In genomic region chr1:117173711-117174110, GRCh38 we compare ENCODE assay signal across 27 cellular contexts. TPM values are rescaled to one million over a fixed set of nuclear protein-coding genes. Genes with fewer than 3 reads are reported as not detected.
"Had no signal": no experiment of that assay in that cellular context is flagged by ENCODE, and none has a peak within 500 bp of the region (broad histone marks: within the 10 kb centered on the region; RNA-seq: fewer than 3 reads in every experiment).

No MANE protein-coding gene starts in this region.

- H3K9me3 ChIP-seq: esophagus muscularis mucosa, lower lobe of right lung, right lobe of liver, tibial artery had no signal

- FAIRE-seq: frontal cortex had no signal

- H3K4me1 ChIP-seq: lower lobe of right lung, right lobe of liver, tibial artery had no signal

- DNase-seq: activated CD4-positive, alpha-beta memory T cell treated with anti-CD3 and anti-CD28 coated beads, Interleukin-2, amount 10 ng/mL, durations not matched to agents 7 days and 5 days; activated CD4-positive, alpha-beta T cell treated with anti-CD3 and anti-CD28 coated beads, Interleukin-2, amount 10 ng/mL, durations not matched to agents 24 days and 14 days; activated CD8-positive, alpha-beta memory T cell treated with anti-CD3 and anti-CD28 coated beads, Interleukin-2, amount 10 ng/mL, durations not matched to agents 7 days and 5 days; activated effector memory CD4-positive, alpha-beta T cell treated with anti-CD3 and anti-CD28 coated beads, Interleukin-2, amount 50 U/mL, for 16 hours; activated naive CD4-positive, alpha-beta T cell treated with anti-CD3 and anti-CD28 coated beads, Interleukin-2, amount 10 ng/mL, durations not matched to agents 7 days and 5 days; activated T-cell treated with anti-CD3 and anti-CD28 coated beads for 4 hours; amygdala; cerebellar nuclear complex; glutamatergic neuron; immature natural killer cell; lower lobe of right lung; mesendoderm; naive B cell; occipital lobe; right lobe of liver; stimulated activated CD4-positive, alpha-beta T cell treated with anti-CD3 and anti-CD28 coated beads, Interleukin-1b, Interleukin-23, amount 100 ng/mL, for 48 hours; stimulated activated naive CD8-positive, alpha-beta T cell treated with anti-CD3 and anti-CD28 coated beads, Interleukin-15, amount 100 ng/mL, for 72 hours; tibial artery had no signal

- H3K27me3 ChIP-seq: esophagus muscularis mucosa, hepatocyte, right lobe of liver, tibial artery had no signal

- H3K4me2 ChIP-seq: hepatocyte had no signal

- ATAC-seq: activated CD4-positive, CD25-positive, alpha-beta regulatory T cell treated with anti-CD3 and anti-CD28 coated beads, Interleukin-2, amount 50 U/mL, for 24 hours; activated CD8-positive, alpha-beta memory T cell treated with anti-CD3 and anti-CD28 coated beads, Interleukin-2, amount 10 ng/mL, durations not matched to agents 7 days and 5 days; left lobe of liver; lower lobe of right lung; right lobe of liver; stimulated activated effector memory CD8-positive, alpha-beta T cell treated with anti-CD3 and anti-CD28 coated beads, Interleukin-12 subunit alpha, Interleukin-12 subunit beta, amount 100 ng/mL, for 72 hours; stimulated activated naive CD8-positive, alpha-beta T cell treated with anti-CD3 and anti-CD28 coated beads, Interleukin-15, amount 100 ng/mL, for 72 hours had no signal

- H3K27ac ChIP-seq: coronary artery, esophagus muscularis mucosa, hepatocyte, lower lobe of right lung, right lobe of liver, skin epidermis, tibial artery, VCaP had no signal

- H3K4me3 ChIP-seq: coronary artery, esophagus muscularis mucosa, hepatocyte, lower lobe of right lung, right lobe of liver, skin epidermis, tibial artery had no signal

- H3K36me3 ChIP-seq: esophagus muscularis mucosa, lower lobe of right lung, right lobe of liver, tibial artery had no signal

- H3K79me2 ChIP-seq: hepatocyte had no signal

- H2AFZ ChIP-seq: hepatocyte had no signal

RNA-seq across cellular contexts. Expression of gene VTCN1, which starts 37.0 kb away (rescaled TPM):
- total RNA-seq: activated CD4-positive, alpha-beta memory T cell treated with anti-CD3 and anti-CD28 coated beads, Interleukin-2, amount 10 ng/mL, durations not matched to agents 7 days and 5 days; activated CD4-positive, alpha-beta T cell treated with anti-CD3 and anti-CD28 coated beads, Interleukin-2, amount 10 ng/mL, durations not matched to agents 24 days and 14 days; activated CD8-positive, alpha-beta memory T cell treated with anti-CD3 and anti-CD28 coated beads, Interleukin-2, amount 10 ng/mL, durations not matched to agents 7 days and 5 days; esophagus muscularis mucosa had no signal
- polyA plus RNA-seq: immature natural killer cell had no signal

RNA-seq across cellular contexts. Expression of gene TRIM45, which starts 52.2 kb away (rescaled TPM):
- polyA plus RNA-seq: immature natural killer cell had no signal
